8 cellular contexts compared by ENCODE assay signal in the genomic region with DNA sequence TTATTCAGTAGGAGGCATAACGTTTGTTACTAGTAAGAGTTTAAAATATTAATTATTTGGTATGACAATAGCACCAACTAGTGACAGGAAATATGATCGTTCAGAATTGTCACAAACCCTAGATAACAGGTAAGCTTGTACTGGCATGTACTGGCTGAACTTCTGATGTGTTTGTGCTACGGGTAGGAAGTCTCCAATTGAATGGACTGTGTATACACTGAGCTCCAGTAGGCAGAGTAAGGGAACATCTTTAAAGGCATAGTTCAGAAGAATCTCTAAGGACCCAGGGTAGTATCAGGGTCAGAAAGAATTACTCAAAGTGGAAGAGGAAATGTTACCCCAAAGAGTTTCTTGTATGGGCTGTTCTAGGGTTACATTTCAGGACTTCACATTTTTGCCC.
DNase-seq lines count a peak whose midpoint lies in the region; ATAC-seq and TF ChIP-seq lines count a peak whose summit lies in the region.

No MANE protein-coding gene starts in this region.

- TF ChIP-seq RAD21 in SK-N-SH (IDR thresholded peaks at IDR 0.05; ENCODE audit: low read length) = no peak

- no peaks in the 10 kb centered on the region for H3F3A ChIP-seq in SK-N-SH (replicated peaks; ENCODE audit: insufficient read depth)

- intact Hi-C loops in CD8-positive, alpha-beta T cell (cut with DNase I, micrococcal nuclease) = loop anchor here (2.0 to 5.0 kb wide), 3 partner anchors 376 to 826 kb away; no protein-coding TSS in a partner anchor
- intact Hi-C loops in OCI-LY7 (cut with micrococcal nuclease; ENCODE audit: unreplicated experiment) = no loop called here

- no peaks in the 10 kb centered on the region for H3K4me1 Mint-ChIP-seq in CD8-positive, alpha-beta T cell (ENCODE audit: low read depth)

- H3K4me2 ChIP-seq in OCI-LY7 (ENCODE audit: low read length) (no peak overlapping the region), SK-N-SH (no peak overlapping the region)

- no peak overlapping the region for H3K27ac ChIP-seq in CD8-positive, alpha-beta T cell (ENCODE audit: low read depth, low read length)
- H3K27ac ChIP-seq in OCI-LY7 (ENCODE audit: low read depth, low read length, poor library complexity, severe bottlenecking) (no peak overlapping the region), SK-N-SH (ENCODE audit: low read depth in 2 of 2, low read length in 1 of 2) (no peak overlapping the region)

- H3K27me3 ChIP-seq in CD8-positive, alpha-beta T cell (ENCODE audit: insufficient read depth, low read length) = no peaks in the 10 kb centered on the region
- H3K27me3 ChIP-seq in SK-N-SH (ENCODE audit: insufficient read depth) = no peaks in the 10 kb centered on the region

- no peak overlapping the region for H3K9ac ChIP-seq in SK-N-SH

- no peaks in the 10 kb centered on the region for H3K9me3 Mint-ChIP-seq in CD8-positive, alpha-beta T cell

- POLR2A ChIA-PET in CD8-positive, alpha-beta T cell (lab: Charles Lee) = no interaction called here
- POLR2A ChIA-PET in OCI-LY7 (lab: Charles Lee) (no interaction called here), SK-N-SH (lab: Yijun Ruan, JAX) (no interaction called here)

- no peaks in the 10 kb centered on the region for H3K4me1 ChIP-seq in CD8-positive, alpha-beta T cell (ENCODE audit: insufficient read depth, low read length)
- H3K4me1 ChIP-seq in OCI-LY7 (ENCODE audit: insufficient read depth, low read length, poor library complexity, severe bottlenecking) = no peaks in the 10 kb centered on the region
- H3K4me1 ChIP-seq in SK-N-SH (ENCODE audit: control insufficient read depth in 1 of 2, insufficient read depth in 2 of 2, low read depth in 1 of 2, low read length in 1 of 2) = no peaks in the 10 kb centered on the region

- TF ChIP-seq EP300 in SK-N-SH (IDR thresholded peaks at IDR 0.05; ENCODE audit: borderline replicate concordance in 1 of 2, low read depth in 1 of 2, low read length in 1 of 2) = no peak

- no peak overlapping the region for H3K27ac Mint-ChIP-seq in CD8-positive, alpha-beta T cell

- no peaks in the 10 kb centered on the region for H4K20me1 ChIP-seq in OCI-LY7 (ENCODE audit: insufficient read depth, low read length)
- H4K20me1 ChIP-seq in SK-N-SH (ENCODE audit: insufficient read depth) = no peaks in the 10 kb centered on the region

- CTCF ChIA-PET in CD8-positive, alpha-beta T cell (lab: Charles Lee) = interaction anchor here (1.5 kb wide), 1 partner anchor 827 kb away, joined by 5 read pairs; no protein-coding TSS in a partner anchor
- CTCF ChIA-PET in OCI-LY7 (lab: Charles Lee; ENCODE audit: unreplicated experiment) (no interaction called here), SK-N-SH (lab: Yijun Ruan, JAX) (no interaction called here)

- no TSS peak for BruUV-seq in OCI-LY7 (replicated peaks; lab: Mats Ljungman, UMichigan)

- H3K4me3 Mint-ChIP-seq in CD8-positive, alpha-beta T cell = no peak overlapping the region

- DNase-seq in CD8-positive, alpha-beta T cell = no peak
- DNase-seq in OCI-LY7 (ENCODE audit: low spot score) = peak; percentile 3
- no peak for DNase-seq in NCI-H1048 (lab: John Stamatoyannopoulos, UW)
- DNase-seq in SK-N-SH = no peak
- no peak for DNase-seq in activated CD4-positive, alpha-beta T cell treated with anti-CD3 and anti-CD28 coated beads, Interleukin-2, amount 50 U/mL, for 48 hours

- H3K9me2 ChIP-seq in OCI-LY7 (ENCODE audit: insufficient read depth, low read length) (no peaks in the 10 kb centered on the region), SK-N-SH (no peaks in the 10 kb centered on the region)

- no peaks in the 10 kb centered on the region for H3K27me3 Mint-ChIP-seq in CD8-positive, alpha-beta T cell (ENCODE audit: low read depth)

- no peak overlapping the region for H2AFZ ChIP-seq in OCI-LY7 (ENCODE audit: low read length)
- H2AFZ ChIP-seq in SK-N-SH (ENCODE audit: low read depth) = no peak overlapping the region

- no peaks in the 10 kb centered on the region for H3K36me3 ChIP-seq in CD8-positive, alpha-beta T cell (ENCODE audit: insufficient read depth, low read length)
- no peaks in the 10 kb centered on the region for H3K36me3 ChIP-seq in OCI-LY7 (ENCODE audit: insufficient read depth, low read length)
- H3K36me3 ChIP-seq in SK-N-SH (replicated peaks in 1 of 2; ENCODE audit: control insufficient read depth in 1 of 2, insufficient read depth in 2 of 2, low read length in 1 of 2) = no peaks in the 10 kb centered on the region

- TF ChIP-seq CTCF in CD8-positive, alpha-beta T cell (IDR thresholded peaks at IDR 0.05) = peak; percentile 19
- peak; percentile 59 for TF ChIP-seq CTCF in OCI-LY7 (conservative IDR thresholded peaks at IDR 0.05; ENCODE audit: low read length)
- no peak; the same call in 1 of the 2 replicates for TF ChIP-seq CTCF in SK-N-SH (IDR thresholded peaks at IDR 0.05)

- no peaks in the 10 kb centered on the region for H3K36me3 Mint-ChIP-seq in CD8-positive, alpha-beta T cell

- H3K79me2 ChIP-seq in OCI-LY7 (ENCODE audit: insufficient read depth, low read depth, low read length) (no peaks in the 10 kb centered on the region), SK-N-SH (ENCODE audit: insufficient read depth) (no peaks in the 10 kb centered on the region)

- 2% methylated on average over 3 of the region's 3 CpGs for WGBS in SK-N-SH (ENCODE audit: low lambda C conversion rate)

- no peak for ATAC-seq in CD8-positive, alpha-beta T cell
- ATAC-seq in GM18508 (IDR thresholded peaks at IDR 0.05; ENCODE audit: insufficient read depth, unreplicated experiment) (peak; percentile 48), HG02870 (IDR thresholded peaks at IDR 0.05; ENCODE audit: unreplicated experiment) (peak; percentile 76), HG03108 (IDR thresholded peaks at IDR 0.05; ENCODE audit: unreplicated experiment) (no peak)

- no peaks in the 10 kb centered on the region for H3K9me3 ChIP-seq in CD8-positive, alpha-beta T cell (ENCODE audit: low read length)
- no peaks in the 10 kb centered on the region for H3K9me3 ChIP-seq in OCI-LY7 (ENCODE audit: low read length)
- no peaks in the 10 kb centered on the region for H3K9me3 ChIP-seq in SK-N-SH

- no peak overlapping the region for H3K4me3 ChIP-seq in CD8-positive, alpha-beta T cell (ENCODE audit: low read depth, low read length)
- H3K4me3 ChIP-seq in OCI-LY7 (ENCODE audit: low read depth, low read length, poor library complexity, severe bottlenecking) (no peak overlapping the region), SK-N-SH (ENCODE audit: low read depth in 2 of 2, low read length in 1 of 2) (no peak overlapping the region)

TF ChIP-seq in SK-N-SH, 30 proteins besides CTCF, POLR2A, EP300 and RAD21:
- TF ChIP-seq NRF1 (IDR thresholded peaks at IDR 0.05; ENCODE audit: low read depth, low read length) = no peak
TF ChIP-seq in SK-N-SH: peak in this region for 0.

Comparison
In these comparisons a context has a peak if more than half of its experiments do, and no peak if none do; other contexts are left out.
1. ATAC-seq: peak in GM18508 (single experiment) and HG02870 (single experiment); none in CD8-positive, alpha-beta T cell (single experiment) and HG03108 (single experiment).